In the genomic region with DNA sequence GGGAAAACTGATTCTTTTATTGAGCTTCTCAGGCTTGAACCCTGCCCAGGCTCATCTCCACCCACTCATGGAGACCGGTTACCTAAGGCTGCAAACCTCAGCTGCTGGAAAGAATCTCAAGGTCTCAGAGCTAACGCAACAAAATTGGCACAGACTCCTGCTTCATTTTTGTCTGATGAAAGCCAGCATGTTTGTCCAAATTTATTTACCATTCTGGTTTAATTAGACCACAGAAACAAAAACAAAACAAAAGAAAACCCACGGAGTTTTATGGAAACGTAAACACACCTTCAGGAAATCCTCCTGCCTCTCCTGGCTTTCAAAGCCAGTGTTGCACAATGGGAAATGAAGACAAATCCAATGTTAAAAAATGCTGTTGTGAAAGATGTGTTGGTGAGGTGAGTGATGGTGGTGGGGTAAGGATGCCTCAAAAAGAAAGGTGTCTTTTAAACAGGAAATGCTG, we compare ENCODE assay signal across 15 cellular contexts. TPM values are rescaled to one million over a fixed set of nuclear protein-coding genes. Genes with fewer than 3 reads are reported as not detected.
DNase-seq lines count a peak whose midpoint lies in the region; ATAC-seq and TF ChIP-seq lines count a peak whose summit lies in the region.
"Had no signal": no experiment of that assay in that cellular context is flagged by ENCODE, and none has a peak within 500 bp of the region (broad histone marks: within the 10 kb centered on the region; RNA-seq: fewer than 3 reads in every experiment).

No MANE protein-coding gene starts in this region.

- H3K9me3 ChIP-seq in tibial artery = no peaks in the 10 kb centered on the region

- no peaks in the 10 kb centered on the region for H3K27me3 ChIP-seq in tibial artery

- peaks cover 6 to 47% (median 20%) of the 10 kb centered on the region in 4 donors for H3K4me1 ChIP-seq in tibial artery

- intact Hi-C loops in tibial artery (cut with DNase I; ENCODE audit: low total_unique reads) = loop anchor here (10.0 kb wide), 1 partner anchor 387 kb away; a partner anchor contains a TSS

- DNase-seq in DMS153 (lab: John Stamatoyannopoulos, UW) = peak; percentile 4
- no peak for DNase-seq in DMS153 treated with DMSO at 0.1 percent for 48 hours (lab: John Stamatoyannopoulos, UW; ENCODE audit: unreplicated experiment)
- DNase-seq in dermis blood vessel endothelial cell = peak; percentile 17
- DNase-seq in left lobe of liver (ENCODE audit: low spot score) = no peak
- DNase-seq in tibial artery = no peak
- no peak for DNase-seq in activated effector memory CD4-positive, alpha-beta T cell treated with anti-CD3 and anti-CD28 coated beads, Interleukin-2, amount 50 U/mL, for 16 hours
- no peak for DNase-seq in NCI-H1436 (lab: John Stamatoyannopoulos, UW)
- DNase-seq: activated CD4-positive, CD25-positive, alpha-beta regulatory T cell treated with anti-CD3 and anti-CD28 coated beads, Interleukin-2, amount 50 U/mL, for 72 hours; amniotic stem cell; effector CD4-positive, alpha-beta T cell; mesendoderm; NCI-H2081 treated with DMSO at 0.1 percent for 48 hours; substantia nigra had no signal

- peak; percentile 74 for ATAC-seq in left lobe of liver
- ATAC-seq in GM21526 (IDR thresholded peaks at IDR 0.05; ENCODE audit: low FRiP score, unreplicated experiment) = no peak

- no peak overlapping the region for H3K4me3 ChIP-seq in tibial artery

- H3K36me3 ChIP-seq in tibial artery = peaks cover 8 to 16% (median 13%) of the 10 kb centered on the region in 3 donors

- H3K27ac ChIP-seq in tibial artery = peak overlapping the region; percentile 63 to 65
- H3K27ac ChIP-seq: 22Rv1 had no signal

- TF ChIP-seq CTCF in tibial artery (IDR thresholded peaks at IDR 0.05) = no peak

RNA-seq across cellular contexts. Expression of a gene that starts 56.4 kb away (rescaled TPM):
- total RNA-seq in dermis blood vessel endothelial cell = 41.0 and 113 TPM in 2 replicates
- total RNA-seq in left lobe of liver = 1.7 TPM

Comparison
In these comparisons a context has a peak if more than half of its experiments do, and no peak if none do; other contexts are left out.
1. DNase-seq: peak in DMS153 (single experiment) and dermis blood vessel endothelial cell (single experiment); none in DMS153 treated with DMSO at 0.1 percent for 48 hours (single experiment), left lobe of liver (single experiment), tibial artery (0 of 2), activated effector memory CD4-positive, alpha-beta T cell treated with anti-CD3 and anti-CD28 coated beads, Interleukin-2, amount 50 U/mL, for 16 hours (single experiment) and NCI-H1436 (single experiment).
2. RNA of a gene that starts 56.4 kb away (total RNA-seq): 41.0 to 113 TPM in dermis blood vessel endothelial cell; 1.7 TPM in left lobe of liver (single experiment); every median in the first group is over 10 times any median in the second.